20 cellular contexts compared by ENCODE assay signal in the genomic region with DNA sequence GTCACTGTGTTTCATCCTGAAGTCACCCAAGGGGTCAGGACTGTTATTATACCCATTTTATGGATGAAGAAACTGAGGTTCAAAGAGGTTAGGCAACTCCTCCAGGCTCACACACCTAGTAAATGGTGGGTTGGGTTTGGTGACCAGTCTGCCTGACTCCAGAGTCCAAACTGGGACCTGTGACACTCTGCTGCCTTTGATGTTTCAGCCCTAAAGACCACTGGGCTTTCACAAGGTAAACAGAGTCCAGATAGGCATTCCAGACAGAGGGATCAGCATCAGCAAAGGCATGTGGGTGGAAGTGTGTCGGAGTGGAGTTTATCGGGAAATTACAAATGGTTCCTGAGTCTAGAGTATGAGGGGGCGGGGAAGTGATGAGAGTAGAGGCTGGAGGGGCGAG. TPM values are rescaled to one million over a fixed set of nuclear protein-coding genes. Genes with fewer than 3 reads are reported as not detected.
A peak's percentile ranks its signal among the peaks of the same experiment; 100 is the strongest.
DNase-seq lines count a peak whose midpoint lies in the region; ATAC-seq and TF ChIP-seq lines count a peak whose summit lies in the region.
"Had no signal": no experiment of that assay in that cellular context is flagged by ENCODE, and none has a peak within 500 bp of the region (broad histone marks: within the 10 kb centered on the region; RNA-seq: fewer than 3 reads in every experiment).

No MANE protein-coding gene starts in this region.

- H3K27ac ChIP-seq in Panc1 (ENCODE audit: low read length) (peak overlapping the region; percentile 48), tibial artery (peak overlapping the region; percentile 43 to 91)
- H3K27ac ChIP-seq: heart right ventricle, PC-9, tibial nerve, VCaP had no signal

- no peaks in the 10 kb centered on the region for H3K36me3 ChIP-seq in Panc1 (ENCODE audit: control insufficient read depth, insufficient read depth, low read length)
- peaks cover 11% of the 10 kb centered on the region in 3 donors for H3K36me3 ChIP-seq in tibial artery

- H3K4me3 ChIP-seq in Panc1 (ENCODE audit: low read depth in 2 of 2, low read length in 2 of 2) (no peak overlapping the region), tibial artery (no peak overlapping the region)
- H3K4me3 ChIP-seq: heart right ventricle, PC-9, tibial nerve had no signal

- CTCF ChIA-PET in Panc1 (lab: Charles Lee) = no interaction called here

- H3K4me1 Mint-ChIP-seq in activated T-cell treated with anti-CD3 and anti-CD28 coated beads, Interleukin-2, amount 50 U/mL, for 72 hours (ENCODE audit: low read depth) = peaks cover 86% of the 10 kb centered on the region
- H3K4me1 Mint-ChIP-seq in activated T-cell treated with anti-CD3 and anti-CD28 coated beads, Interleukin-2, amount 50 U/mL, for 4 hours (ENCODE audit: low read depth) = peaks cover 63% of the 10 kb centered on the region
- peaks cover 56% of the 10 kb centered on the region for H3K4me1 Mint-ChIP-seq in chondrocyte (ENCODE audit: low read depth)
- H3K4me1 Mint-ChIP-seq: H9 had no signal

- intact Hi-C loops in Panc1 (cut with micrococcal nuclease; ENCODE audit: unreplicated experiment) = no loop called here
- intact Hi-C loops in tibial artery (cut with DNase I; ENCODE audit: low total_unique reads) = no loop called here

- ATAC-seq in activated T-cell treated with anti-CD3 and anti-CD28 coated beads, Interleukin-2, amount 50 U/mL, for 72 hours (replicated peaks in 1 of 2) = no peak
- no peak for ATAC-seq in activated T-cell treated with anti-CD3 and anti-CD28 coated beads, Interleukin-2, amount 50 U/mL, for 4 hours
- no peak for ATAC-seq in Panc1
- ATAC-seq in GM19397 (IDR thresholded peaks at IDR 0.05; ENCODE audit: unreplicated experiment) = no peak

- H3K36me3 Mint-ChIP-seq in activated T-cell treated with anti-CD3 and anti-CD28 coated beads, Interleukin-2, amount 50 U/mL, for 72 hours (ENCODE audit: insufficient read depth in 2 of 2) = peaks cover 10 to 18% of the 10 kb centered on the region in 2 donors
- no peaks in the 10 kb centered on the region for H3K36me3 Mint-ChIP-seq in activated T-cell treated with anti-CD3 and anti-CD28 coated beads, Interleukin-2, amount 50 U/mL, for 4 hours (ENCODE audit: insufficient read depth)
- peaks cover 16% of the 10 kb centered on the region for H3K36me3 Mint-ChIP-seq in chondrocyte (ENCODE audit: low read depth)

- in situ Hi-C loops in Panc1 (cut with HindIII; ENCODE audit: low pct_unique_long_range_greater_than_20kb, low sequenced_read_pairs) = no loop called here
- in situ Hi-C loops in ACHN (cut with HindIII; ENCODE audit: low pct_ligation_motif_present, low pct_unique_long_range_greater_than_20kb, low sequenced_read_pairs) = no loop called here

- H3K27me3 Mint-ChIP-seq in activated T-cell treated with anti-CD3 and anti-CD28 coated beads, Interleukin-2, amount 50 U/mL, for 72 hours (ENCODE audit: low read depth) = no peaks in the 10 kb centered on the region
- no peaks in the 10 kb centered on the region for H3K27me3 Mint-ChIP-seq in activated T-cell treated with anti-CD3 and anti-CD28 coated beads, Interleukin-2, amount 50 U/mL, for 4 hours (ENCODE audit: low read depth)
- no peaks in the 10 kb centered on the region for H3K27me3 Mint-ChIP-seq in chondrocyte (ENCODE audit: low read depth)

- peak overlapping the region; percentile 67 to 73 for H3K4me3 Mint-ChIP-seq in activated T-cell treated with anti-CD3 and anti-CD28 coated beads, Interleukin-2, amount 50 U/mL, for 72 hours
- no peak overlapping the region for H3K4me3 Mint-ChIP-seq in activated T-cell treated with anti-CD3 and anti-CD28 coated beads, Interleukin-2, amount 50 U/mL, for 4 hours
- H3K4me3 Mint-ChIP-seq in chondrocyte (ENCODE audit: unreplicated experiment) = no peak overlapping the region
- H3K4me3 Mint-ChIP-seq: H9 had no signal

- POLR2A ChIA-PET in Panc1 (lab: Charles Lee) = no interaction called here

- BruUV-seq in Panc1 (replicated peaks; lab: Mats Ljungman, UMichigan) = no TSS peak

- H3K27me3 ChIP-seq in Panc1 (ENCODE audit: control insufficient read depth, insufficient read depth, low read length) (no peaks in the 10 kb centered on the region), tibial artery (no peaks in the 10 kb centered on the region)
- H3K27me3 ChIP-seq: heart right ventricle, tibial nerve had no signal

- TF ChIP-seq CTCF in Panc1 (IDR thresholded peaks at IDR 0.05) = no peak
- TF ChIP-seq CTCF in chondrocyte (IDR thresholded peaks at IDR 0.05) = no peak
- TF ChIP-seq CTCF in tibial artery (IDR thresholded peaks at IDR 0.05) = no peak

- H3K9me3 Mint-ChIP-seq in activated T-cell treated with anti-CD3 and anti-CD28 coated beads, Interleukin-2, amount 50 U/mL, for 72 hours = no peaks in the 10 kb centered on the region
- no peaks in the 10 kb centered on the region for H3K9me3 Mint-ChIP-seq in activated T-cell treated with anti-CD3 and anti-CD28 coated beads, Interleukin-2, amount 50 U/mL, for 4 hours
- no peaks in the 10 kb centered on the region for H3K9me3 Mint-ChIP-seq in chondrocyte (ENCODE audit: low read depth)
- H3K9me3 Mint-ChIP-seq: H9 had no signal

- peak overlapping the region; percentile 96 for H3K27ac Mint-ChIP-seq in activated T-cell treated with anti-CD3 and anti-CD28 coated beads, Interleukin-2, amount 50 U/mL, for 72 hours
- H3K27ac Mint-ChIP-seq in chondrocyte (ENCODE audit: unreplicated experiment) = peak overlapping the region; percentile 32
- H3K27ac Mint-ChIP-seq: H9 had no signal

- no peak for DNase-seq in activated T-cell treated with anti-CD3 and anti-CD28 coated beads, Interleukin-2, amount 50 U/mL, for 72 hours
- no peak for DNase-seq in activated T-cell treated with anti-CD3 and anti-CD28 coated beads, Interleukin-2, amount 50 U/mL, for 4 hours
- DNase-seq in Panc1 (ENCODE audit: low read depth, low spot score) (no peak), chondrocyte (ENCODE audit: low spot score) (no peak), tibial artery (peak in 1 of 2 donors; percentile 44), NCI-H2029 treated with DMSO at 0.1 percent for 48 hours (lab: John Stamatoyannopoulos, UW) (no peak), ACHN (no peak)
- DNase-seq: activated CD8-positive, alpha-beta memory T cell treated with anti-CD3 and anti-CD28 coated beads, Interleukin-2, amount 50 U/mL, for 48 hours; GDM1; H9; heart right ventricle; islet precursor cell; MV-4-11; NCI-H2081 treated with DMSO at 0.1 percent for 48 hours; NCI-H69; PC-9; retina had no signal

- H3K9me3 ChIP-seq in Panc1 (ENCODE audit: control insufficient read depth, insufficient read depth, low read depth, low read length) (no peaks in the 10 kb centered on the region), tibial artery (no peaks in the 10 kb centered on the region)
- H3K9me3 ChIP-seq: heart right ventricle, tibial nerve had no signal

- H3K4me1 ChIP-seq in Panc1 (ENCODE audit: control insufficient read depth, insufficient read depth, low read length) = peaks cover 24% of the 10 kb centered on the region
- H3K4me1 ChIP-seq in tibial artery = peaks cover 0 to 82% (median 39%) of the 10 kb centered on the region in 4 donors

RNA-seq across cellular contexts. Expression of gene MICAL2, which starts 38.5 kb away (rescaled TPM):
- 100 to 1,000 TPM; 227 to 322 TPM for total RNA-seq in activated T-cell treated with anti-CD3 and anti-CD28 coated beads, Interleukin-2, amount 50 U/mL, for 72 hours
- 100 to 1,000 TPM in 1 of 3 donors, 10 to 100 TPM in 2; 70.3 to 118 (median 71.4) TPM for total RNA-seq in activated T-cell treated with anti-CD3 and anti-CD28 coated beads, Interleukin-2, amount 50 U/mL, for 4 hours
- total RNA-seq in Panc1 (2021; ENCODE audit: unreplicated experiment) (199 TPM), chondrocyte (296 to 393 TPM (median 372 TPM) in 3 replicates)
- 183 TPM for polyA plus RNA-seq in Panc1 (2012; ENCODE audit: insufficient read length)

Comparison
In these comparisons a context has a peak if more than half of its experiments do, and no peak if none do; other contexts are left out.
1. H3K4me3 Mint-ChIP-seq: peak in activated T-cell treated with anti-CD3 and anti-CD28 coated beads, Interleukin-2, amount 50 U/mL, for 72 hours (2 of 2); none in activated T-cell treated with anti-CD3 and anti-CD28 coated beads, Interleukin-2, amount 50 U/mL, for 4 hours (single experiment) and chondrocyte (single experiment).